ENCODE assay signal across 13 cellular contexts in genomic region chr10:21281173-21281572, GRCh38.
DNase-seq lines count a peak whose midpoint lies in the region; ATAC-seq and TF ChIP-seq lines count a peak whose summit lies in the region.
"Had no signal": no experiment of that assay in that cellular context is flagged by ENCODE, and none has a peak within 500 bp of the region (broad histone marks: within the 10 kb centered on the region; RNA-seq: fewer than 3 reads in every experiment).

No MANE protein-coding gene starts in this region.

- no peak overlapping the region for H4K8ac ChIP-seq in mesendoderm (ENCODE audit: low read depth, low read length)

- 33% methylated on average over 2 of the region's 2 CpGs for WGBS in HUES64
- WGBS in mesendoderm (ENCODE audit: extremely low coverage, insufficient coverage, low lambda C conversion rate): no CpG with 5 or more reads among the region's 2 CpGs
- 88% methylated on average over 2 of the region's 2 CpGs for WGBS in upper lobe of left lung, 2 donors

- DNase-seq in AG10803 (ENCODE audit: low read depth) (peak; percentile 26), WTC11 (ENCODE audit: low spot score) (no peak), mesendoderm (peak; percentile 42), NCI-H146 (lab: John Stamatoyannopoulos, UW) (no peak), NCI-H1436 treated with DMSO at 0.1 percent for 48 hours (lab: John Stamatoyannopoulos, UW) (no peak), NCI-H69 (lab: John Stamatoyannopoulos, UW) (no peak), upper lobe of left lung (no peak)
- DNase-seq: C1 segment of cervical spinal cord, DMS153, NCI-H1436, NCI-H510A treated with DMSO at 0.1 percent for 48 hours had no signal

- H3K9ac ChIP-seq in HUES64 (ENCODE audit: low read depth, low read length) (peak overlapping the region; percentile 41; the same call in 1 of the 2 replicates), mesendoderm (ENCODE audit: low read length) (peak overlapping the region; percentile 13)

- peak overlapping the region; percentile 88 for H2BK120ac ChIP-seq in mesendoderm (ENCODE audit: low read depth, low read length)

- H3K4me1 ChIP-seq in HUES64 (ENCODE audit: insufficient read depth, low read length) (peaks cover 62% of the 10 kb centered on the region), mesendoderm (ENCODE audit: control insufficient read depth, low read depth, low read length) (peaks cover 20% of the 10 kb centered on the region), upper lobe of left lung (peaks cover 0 to 4% (median 0%) of the 10 kb centered on the region in 4 donors)

- TF ChIP-seq CTCF in AG10803 (conservative IDR thresholded peaks at IDR 0.05; ENCODE audit: low read length) (no peak), WTC11 (IDR thresholded peaks at IDR 0.05) (no peak), upper lobe of left lung (IDR thresholded peaks at IDR 0.05) (no peak)

- ATAC-seq in WTC11 (no peak), upper lobe of left lung (ENCODE audit: low FRiP score in 2 of 2) (no peak)
- ATAC-seq: K562 had no signal

- H3K79me2 ChIP-seq in mesendoderm (ENCODE audit: control insufficient read depth, insufficient read depth, low read length): peaks cover 4% of the 10 kb centered on the region

- H3K27me3 Mint-ChIP-seq in WTC11 (ENCODE audit: low read depth): no peaks in the 10 kb centered on the region

- H3K27ac Mint-ChIP-seq in WTC11: peak overlapping the region; percentile 99

- peak overlapping the region; percentile 78 for H3K56ac ChIP-seq in mesendoderm (ENCODE audit: low read length)

- H3K23ac ChIP-seq in mesendoderm (ENCODE audit: low read length): no peak overlapping the region

- H4K5ac ChIP-seq in mesendoderm (ENCODE audit: low read length): no peak overlapping the region

- H3K79me1 ChIP-seq in mesendoderm (ENCODE audit: low read length): peaks cover 2% of the 10 kb centered on the region

- no peaks in the 10 kb centered on the region for H3K9me3 Mint-ChIP-seq in WTC11

- H3K4me1 Mint-ChIP-seq in WTC11: peaks cover 73% of the 10 kb centered on the region

- H3K9me3 ChIP-seq in HUES64 (ENCODE audit: insufficient read depth, low read depth, low read length) (no peaks in the 10 kb centered on the region), upper lobe of left lung (no peaks in the 10 kb centered on the region)

- H3K18ac ChIP-seq in mesendoderm (ENCODE audit: low read length): peak overlapping the region; percentile 89

- POLR2A ChIA-PET in WTC11 (lab: Charles Lee): interaction anchor here (0.6 kb wide), 2 partner anchors 35 to 215 kb away, joined by 3 to 4 read pairs; no protein-coding TSS in a partner anchor

- H3K27ac ChIP-seq in HUES64 (ENCODE audit: low read depth, low read length) (peak overlapping the region; percentile 92), mesendoderm (ENCODE audit: low read depth, low read length) (peak overlapping the region; percentile 76), upper lobe of left lung (no peak overlapping the region)

- H3K4me3 ChIP-seq in AG10803 (ENCODE audit: low read length) (no peak overlapping the region), HUES64 (ENCODE audit: low read length) (no peak overlapping the region), mesendoderm (ENCODE audit: low read length) (no peak overlapping the region), upper lobe of left lung (no peak overlapping the region)
- H3K4me3 ChIP-seq: K562 had no signal

- H3K4me3 Mint-ChIP-seq in WTC11: peak overlapping the region; percentile 26; the same call in 1 of the 2 replicates

- no peak for TF ChIP-seq EP300 in upper lobe of left lung (IDR thresholded peaks at IDR 0.05)

- H2AK5ac ChIP-seq in mesendoderm (ENCODE audit: low read length): peak overlapping the region; percentile 66

- no peaks in the 10 kb centered on the region for H3K27me3 ChIP-seq in HUES64 (ENCODE audit: insufficient read depth, low read length)
- H3K27me3 ChIP-seq in mesendoderm (ENCODE audit: insufficient read depth, low read length, poor library complexity): no peaks in the 10 kb centered on the region
- H3K27me3 ChIP-seq in upper lobe of left lung: no peaks in the 10 kb centered on the region

- peak overlapping the region; percentile 84 for H2BK5ac ChIP-seq in mesendoderm (ENCODE audit: low read length)

- no peak overlapping the region for H2BK15ac ChIP-seq in mesendoderm (replicated peaks; ENCODE audit: low read depth)

- CTCF ChIA-PET in WTC11 (lab: Charles Lee): interaction anchor here (0.6 to 3.5 kb wide), 3 partner anchors 29 to 333 kb away, joined by 3 to 35 read pairs (median 4); no protein-coding TSS in a partner anchor

- TF ChIP-seq POLR2A in upper lobe of left lung (IDR thresholded peaks at IDR 0.05): no peak

- peak overlapping the region; percentile 98 for H3K4ac ChIP-seq in mesendoderm (ENCODE audit: low read depth, low read length)

- H3K36me3 ChIP-seq in HUES64 (ENCODE audit: insufficient read depth, low read length): no peaks in the 10 kb centered on the region
- H3K36me3 ChIP-seq in mesendoderm (ENCODE audit: control insufficient read depth, insufficient read depth, low read length): no peaks in the 10 kb centered on the region
- no peaks in the 10 kb centered on the region for H3K36me3 ChIP-seq in upper lobe of left lung

- peaks cover 3% of the 10 kb centered on the region for H3K36me3 Mint-ChIP-seq in WTC11

- H3K4me2 ChIP-seq in mesendoderm (ENCODE audit: low read length): peak overlapping the region; percentile 0

TF ChIP-seq in WTC11, 78 proteins besides CTCF, POLR2A, EP300 and RAD21 (continues in another document):
- TF ChIP-seq ZNF263 (CRISPR knock-in tag; IDR thresholded peaks at IDR 0.05; ENCODE audit: low read depth): 0 out of 2 replicates have a peak, but pooled peaks have one; percentile 20
- TF ChIP-seq ZNF532 (CRISPR knock-in tag; IDR thresholded peaks at IDR 0.05; ENCODE audit: borderline replicate concordance): no peak
- TF ChIP-seq AR (CRISPR knock-in tag; IDR thresholded peaks at IDR 0.05): no peak
- TF ChIP-seq ATF2 (CRISPR knock-in tag; IDR thresholded peaks at IDR 0.05; ENCODE audit: borderline replicate concordance, low read depth): no peak
- TF ChIP-seq ZNF121 (CRISPR knock-in tag; IDR thresholded peaks at IDR 0.05): peak; percentile 95
- no peak for TF ChIP-seq ZNF671 (CRISPR knock-in tag; IDR thresholded peaks at IDR 0.05)
- TF ChIP-seq ZNF219 (CRISPR knock-in tag; IDR thresholded peaks at IDR 0.05; ENCODE audit: borderline replicate concordance): no peak

Comparison
In these comparisons a context has a peak if more than half of its experiments do, and no peak if none do; other contexts are left out.
1. DNase-seq: peak in AG10803 (single experiment) and mesendoderm (single experiment); none in WTC11 (single experiment), NCI-H146 (single experiment), NCI-H1436 treated with DMSO at 0.1 percent for 48 hours (single experiment), NCI-H69 (single experiment) and upper lobe of left lung (0 of 2).
2. H3K27ac ChIP-seq: peak in HUES64 (single experiment) and mesendoderm (single experiment); none in upper lobe of left lung (0 of 4).